16 cellular contexts compared by ENCODE assay signal in the genomic region with DNA sequence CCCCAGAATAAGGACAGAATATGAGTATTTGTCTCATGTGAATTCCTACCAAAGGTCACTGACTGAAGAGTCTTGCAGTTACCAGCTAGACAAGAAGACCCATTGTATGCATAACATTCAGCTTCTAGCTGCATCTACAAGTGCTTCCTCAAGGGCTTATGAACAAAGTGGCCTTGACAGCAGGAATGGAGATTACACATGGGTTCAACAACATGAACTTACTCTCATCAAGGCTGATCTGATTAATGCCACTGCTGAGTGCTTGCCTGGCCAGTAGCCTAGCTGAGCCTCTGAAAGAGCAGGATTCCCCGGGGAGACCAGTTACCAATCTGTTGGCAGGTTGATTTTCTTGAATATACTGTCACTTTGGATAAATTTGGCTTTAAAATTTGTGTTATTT.
DNase-seq lines count a peak whose midpoint lies in the region; ATAC-seq, FAIRE-seq and TF ChIP-seq lines count a peak whose summit lies in the region.
"Had no signal": no experiment of that assay in that cellular context is flagged by ENCODE, and none has a peak within 500 bp of the region (broad histone marks: within the 10 kb centered on the region; RNA-seq: fewer than 3 reads in every experiment).

No MANE protein-coding gene starts in this region.

- DNase-seq in fibroblast of gingiva (ENCODE audit: low read depth) (peak; percentile 2), Calu3 (no peak), pancreas (no peak), H4 (ENCODE audit: low spot score) (no peak)
- DNase-seq in activated naive CD4-positive, alpha-beta T cell (lab: John Stamatoyannopoulos, UW), result no peak
- DNase-seq: activated CD4-positive, alpha-beta T cell treated with anti-CD3 and anti-CD28 coated beads for 1 hour; activated T-cell treated with anti-CD3 and anti-CD28 coated beads, Interleukin-2, amount 50 U/mL, for 24 hours; amniotic stem cell; NCI-H146; stimulated activated CD4-positive, alpha-beta T cell treated with anti-CD3 and anti-CD28 coated beads, Interleukin-4, amount 100 ng/mL, for 1 hour; stimulated activated naive CD4-positive, alpha-beta T cell treated with Interleukin-2 at 50 U/mL for 16 hours had no signal

- no peak for TF ChIP-seq CTCF in Calu3 (IDR thresholded peaks at IDR 0.05; ENCODE audit: unreplicated experiment)
- no peak for TF ChIP-seq CTCF in pancreas (IDR thresholded peaks at IDR 0.05)

- H3K27me3 Mint-ChIP-seq in Calu3 (ENCODE audit: unreplicated experiment), result no peaks in the 10 kb centered on the region
- H3K27me3 Mint-ChIP-seq: activated T-cell treated with anti-CD3 and anti-CD28 coated beads, Interleukin-2, amount 50 U/mL, for 24 hours had no signal

- no peak for FAIRE-seq in pancreas (lab: Jason Lieb, UNC)
- FAIRE-seq: islet of Langerhans had no signal

- H3K27me3 ChIP-seq in pancreas, result no peaks in the 10 kb centered on the region
- H3K27me3 ChIP-seq: foreskin keratinocyte had no signal

- no peaks in the 10 kb centered on the region for H3K4me1 ChIP-seq in pancreas
- H3K4me1 ChIP-seq: foreskin keratinocyte had no signal

- H3K36me3 Mint-ChIP-seq in Calu3 (ENCODE audit: insufficient read depth, unreplicated experiment), result peaks cover 6% of the 10 kb centered on the region

- no peak overlapping the region for H3K27ac ChIP-seq in pancreas
- H3K27ac ChIP-seq: foreskin keratinocyte had no signal

- no peak overlapping the region for H3K4me3 Mint-ChIP-seq in Calu3 (ENCODE audit: low read depth, unreplicated experiment)
- H3K4me3 Mint-ChIP-seq: activated T-cell treated with anti-CD3 and anti-CD28 coated beads, Interleukin-2, amount 50 U/mL, for 24 hours had no signal

- no TSS peak for BruUV-seq in Calu3 (replicated peaks; lab: Mats Ljungman, UMichigan)

- no peaks in the 10 kb centered on the region for H3K36me3 ChIP-seq in pancreas

- no peaks in the 10 kb centered on the region for H3K9me3 ChIP-seq in pancreas

- WGBS in pancreas, 2 donors, result 62 to 67% methylated on average over 1 of the region's 1 CpG

- H3K4me1 Mint-ChIP-seq in Calu3 (ENCODE audit: low read depth, unreplicated experiment), result peaks cover 29% of the 10 kb centered on the region

- intact Hi-C loops in Calu3 (cut with micrococcal nuclease; ENCODE audit: unreplicated experiment) (no loop called here), pancreas (cut with DNase I) (no loop called here)

- CTCF ChIA-PET in Calu3 (lab: Charles Lee), result interaction anchor here (1.0 kb wide), 1 partner anchor 15 kb away, joined by 3 read pairs; no protein-coding TSS in a partner anchor

- no peaks in the 10 kb centered on the region for H3K9me3 Mint-ChIP-seq in Calu3 (ENCODE audit: low read depth, unreplicated experiment)

- H3K4me3 ChIP-seq in pancreas, result no peak overlapping the region

- no peak overlapping the region for H3K27ac Mint-ChIP-seq in Calu3 (ENCODE audit: unreplicated experiment)
- H3K27ac Mint-ChIP-seq: activated T-cell treated with anti-CD3 and anti-CD28 coated beads, Interleukin-2, amount 50 U/mL, for 24 hours had no signal

- ATAC-seq in GM18498 (IDR thresholded peaks at IDR 0.05; ENCODE audit: unreplicated experiment) (peak; percentile 13), GM21526 (IDR thresholded peaks at IDR 0.05; ENCODE audit: low FRiP score, unreplicated experiment) (peak; percentile 21), HG03571 (IDR thresholded peaks at IDR 0.05; ENCODE audit: unreplicated experiment) (peak; percentile 7), pancreas (no peak)

Comparison
In these comparisons a context has a peak if more than half of its experiments do, and no peak if none do; other contexts are left out.
1. ATAC-seq: peak in GM18498 (single experiment), GM21526 (single experiment) and HG03571 (single experiment); none in pancreas (0 of 4).